In the genomic region with DNA sequence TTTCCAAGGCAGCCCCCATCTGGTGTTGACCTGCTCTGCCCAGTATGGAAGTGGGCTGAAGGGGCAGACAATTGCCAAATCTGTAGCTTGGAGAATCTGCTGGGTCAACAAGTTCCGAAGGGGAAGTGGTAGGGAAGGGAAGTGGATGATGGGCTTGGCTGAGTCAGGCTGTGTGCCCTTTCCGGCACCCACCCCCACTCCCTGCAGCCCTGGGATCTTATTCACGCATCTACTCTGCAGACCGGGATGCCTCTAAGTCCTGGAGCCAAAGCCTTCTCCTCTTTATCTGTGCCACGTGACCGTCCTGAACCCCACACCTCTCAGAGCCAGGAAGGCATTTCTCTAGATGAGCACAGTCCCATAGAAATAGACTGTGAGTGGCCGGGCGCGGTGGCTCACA, we compare ENCODE assay signal across 16 cellular contexts. TPM values are rescaled to one million over a fixed set of nuclear protein-coding genes. Genes with fewer than 3 reads are reported as not detected.
DNase-seq lines count a peak whose midpoint lies in the region; ATAC-seq and TF ChIP-seq lines count a peak whose summit lies in the region.
"Had no signal": no experiment of that assay in that cellular context is flagged by ENCODE, and none has a peak within 500 bp of the region (broad histone marks: within the 10 kb centered on the region; RNA-seq: fewer than 3 reads in every experiment).

No MANE protein-coding gene starts in this region.

- no peak overlapping the region for H3K27ac ChIP-seq in GM23338 (ENCODE audit: low read depth)
- H3K27ac ChIP-seq in CD8-positive, alpha-beta memory T cell (ENCODE audit: low read depth, low read length), result no peak overlapping the region
- no peak overlapping the region for H3K27ac ChIP-seq in prostate gland
- H3K27ac ChIP-seq: SJCRH30 had no signal

- no peaks in the 10 kb centered on the region for H3K79me2 ChIP-seq in GM23338 (replicated peaks; ENCODE audit: insufficient read depth)

- no peaks in the 10 kb centered on the region for H3K9me2 ChIP-seq in GM23338 (ENCODE audit: insufficient read depth)

- H3F3A ChIP-seq in GM23338 (replicated peaks; ENCODE audit: low read depth), result no peaks in the 10 kb centered on the region; the same call in 1 of the 2 replicates

- H3K36me3 Mint-ChIP-seq in GM23338 (ENCODE audit: low read depth) (no peaks in the 10 kb centered on the region; the same call in 2 of the 3 replicates), T-helper 17 cell (ENCODE audit: low read depth) (no peaks in the 10 kb centered on the region)
- H3K36me3 Mint-ChIP-seq in CD8-positive, alpha-beta memory T cell, result no peaks in the 10 kb centered on the region
- H3K36me3 Mint-ChIP-seq: CD4-positive, CD25-positive, alpha-beta regulatory T cell had no signal

- H3K4me1 Mint-ChIP-seq in GM23338 (no peaks in the 10 kb centered on the region), T-helper 17 cell (peaks cover 2% of the 10 kb centered on the region)
- no peaks in the 10 kb centered on the region for H3K4me1 Mint-ChIP-seq in CD8-positive, alpha-beta memory T cell
- H3K4me1 Mint-ChIP-seq: CD4-positive, CD25-positive, alpha-beta regulatory T cell had no signal

- WGBS in prostate gland, result 53% methylated on average over 9 of the region's 9 CpGs

- H3K4me1 ChIP-seq in GM23338 (ENCODE audit: insufficient read depth) (no peaks in the 10 kb centered on the region), prostate gland (replicated peaks) (no peaks in the 10 kb centered on the region)
- no peaks in the 10 kb centered on the region for H3K4me1 ChIP-seq in CD8-positive, alpha-beta memory T cell (ENCODE audit: insufficient read depth, low read length)
- H3K4me1 ChIP-seq: SJCRH30 had no signal

- no peaks in the 10 kb centered on the region; the same call in 2 of the 3 replicates for H3K9me3 Mint-ChIP-seq in GM23338
- peaks cover 0 to 1% (median 0%) of the 10 kb centered on the region in 5 donors for H3K9me3 Mint-ChIP-seq in CD8-positive, alpha-beta memory T cell

- ATAC-seq in GM23338 (peak; percentile 27; the same call in 2 of the 3 replicates), T-helper 17 cell (peak; percentile 32), left ventricle myocardium superior (peak; percentile 89), sciatic nerve (peak; percentile 87), HG03460 (IDR thresholded peaks at IDR 0.05; ENCODE audit: unreplicated experiment) (no peak)

- intact Hi-C loops in left ventricle myocardium superior (cut with micrococcal nuclease) (no loop called here), sciatic nerve (cut with DNase I) (no loop called here), prostate gland (cut with DNase I) (no loop called here)

- H3K4me3 Mint-ChIP-seq in GM23338, result no peak overlapping the region
- no peak overlapping the region for H3K4me3 Mint-ChIP-seq in T-helper 17 cell
- H3K4me3 Mint-ChIP-seq in CD8-positive, alpha-beta memory T cell, result no peak overlapping the region
- H3K4me3 Mint-ChIP-seq: CD4-positive, CD25-positive, alpha-beta regulatory T cell had no signal

- no peak overlapping the region for H3K4me2 ChIP-seq in GM23338

- no peak overlapping the region for H3K4me3 ChIP-seq in GM23338
- no peak overlapping the region for H3K4me3 ChIP-seq in CD8-positive, alpha-beta memory T cell (ENCODE audit: low read length)
- no peak overlapping the region for H3K4me3 ChIP-seq in prostate gland
- H3K4me3 ChIP-seq: SJCRH30 had no signal

- no peak for DNase-seq in GM23338 (ENCODE audit: low spot score)
- no peak for DNase-seq in T-helper 17 cell
- no peak for DNase-seq in left ventricle myocardium superior
- DNase-seq in sciatic nerve (ENCODE audit: low spot score), result no peak
- no peak for DNase-seq in NCI-H1930 (lab: John Stamatoyannopoulos, UW)
- no peak for DNase-seq in CD8-positive, alpha-beta memory T cell
- DNase-seq in prostate gland (ENCODE audit: low spot score), result no peak
- DNase-seq: activated CD4-positive, alpha-beta T cell treated with anti-CD3 and anti-CD28 coated beads for 4 hours; CD4-positive, CD25-positive, alpha-beta regulatory T cell; HCEC 1CT; kidney glomerular epithelial cell; NCI-H524; SJCRH30; trophoblast cell had no signal

- H2AFZ ChIP-seq in GM23338, result peak overlapping the region; percentile 59; the same call in 1 of the 2 replicates

- no peak for TF ChIP-seq CTCF in GM23338 (conservative IDR thresholded peaks at IDR 0.05; ENCODE audit: low read depth in 2 of 2)
- no peak for TF ChIP-seq CTCF in prostate gland (IDR thresholded peaks at IDR 0.05)

- CTCF ChIA-PET in CD8-positive, alpha-beta memory T cell (lab: Charles Lee), result no interaction called here

- POLR2A ChIA-PET in CD8-positive, alpha-beta memory T cell (lab: Charles Lee), result no interaction called here

- no peaks in the 10 kb centered on the region for H3K36me3 ChIP-seq in GM23338 (ENCODE audit: insufficient read depth)
- no peaks in the 10 kb centered on the region for H3K36me3 ChIP-seq in CD8-positive, alpha-beta memory T cell (ENCODE audit: insufficient read depth, low read length)
- H3K36me3 ChIP-seq in prostate gland, result no peaks in the 10 kb centered on the region
- H3K36me3 ChIP-seq: SJCRH30 had no signal

- H3K27me3 Mint-ChIP-seq in GM23338 (ENCODE audit: insufficient read depth, low read depth, poor library complexity) (peaks cover 6% of the 10 kb centered on the region), T-helper 17 cell (peaks cover 22% of the 10 kb centered on the region)
- peaks cover 18 to 47% of the 10 kb centered on the region in 2 donors for H3K27me3 Mint-ChIP-seq in CD8-positive, alpha-beta memory T cell

- H4K20me1 ChIP-seq in GM23338 (replicated peaks; ENCODE audit: insufficient read depth), result no peaks in the 10 kb centered on the region

- H3K27ac Mint-ChIP-seq in GM23338 (no peak overlapping the region), T-helper 17 cell (no peak overlapping the region)
- no peak overlapping the region for H3K27ac Mint-ChIP-seq in CD8-positive, alpha-beta memory T cell
- H3K27ac Mint-ChIP-seq: CD4-positive, CD25-positive, alpha-beta regulatory T cell had no signal

- no peaks in the 10 kb centered on the region for H3K9me3 ChIP-seq in T-helper 17 cell (ENCODE audit: control insufficient read depth, low read length, poor library complexity, severe bottlenecking)
- H3K9me3 ChIP-seq in CD8-positive, alpha-beta memory T cell (ENCODE audit: low read length), result no peaks in the 10 kb centered on the region
- H3K9me3 ChIP-seq in prostate gland, result no peaks in the 10 kb centered on the region
- H3K9me3 ChIP-seq: SJCRH30 had no signal

- H3K27me3 ChIP-seq in GM23338 (ENCODE audit: insufficient read depth), result no peaks in the 10 kb centered on the region
- H3K27me3 ChIP-seq in CD8-positive, alpha-beta memory T cell (ENCODE audit: insufficient read depth, low read length, poor library complexity, severe bottlenecking), result no peaks in the 10 kb centered on the region
- H3K27me3 ChIP-seq in prostate gland (replicated peaks; ENCODE audit: insufficient read depth), result no peaks in the 10 kb centered on the region
- H3K27me3 ChIP-seq: SJCRH30 had no signal

- no peak for TF ChIP-seq POLR2A in prostate gland (IDR thresholded peaks at IDR 0.05)

RNA-seq across cellular contexts. Expression of a gene that starts 7.5 kb away (rescaled TPM):
- total RNA-seq in GM23338 (2014; rRNA removed; shearing (Covaris generic)), result 0.28 TPM in 1 of 2 replicates, not detected in the other
- polyA plus RNA-seq in GM23338 (2016; fragmentation: Nextera tagmentation; extraction: Ambion mirVana), result not detected in 2 replicates
- total RNA-seq in T-helper 17 cell, result 1 to 10 TPM in 1 of 2 donors, under 1 TPM in 1; 0.70 to 1.4 TPM
- 0.42 TPM for total RNA-seq in left ventricle myocardium superior
- 6.1 TPM for total RNA-seq in sciatic nerve
- under 1 TPM; 0.07 to 0.22 TPM for total RNA-seq in CD8-positive, alpha-beta memory T cell
- polyA plus RNA-seq in CD8-positive, alpha-beta memory T cell, result 0.06 TPM
- total RNA-seq in prostate gland, result 1 to 10 TPM in 1 of 2 donors, not detected in 1; 1.9 TPM
- total RNA-seq: SJCRH30 had no signal

RNA-seq across cellular contexts. Expression of a gene that starts 14.8 kb away (rescaled TPM):
- 0.58 TPM in 1 of 2 replicates, not detected in the other for total RNA-seq in GM23338 (2014; rRNA removed; shearing (Covaris generic))
- polyA plus RNA-seq in GM23338 (2016; fragmentation: Nextera tagmentation; extraction: Ambion mirVana), result 0.08 TPM in 1 of 2 replicates, not detected in the other
- total RNA-seq in T-helper 17 cell, result 10 to 100 TPM in 1 of 2 donors, 1 to 10 TPM in 1; 2.2 to 11.3 TPM
- total RNA-seq in left ventricle myocardium superior, result 5.3 TPM
- 33.3 TPM for total RNA-seq in sciatic nerve
- 1 to 10 TPM; 1.3 to 1.8 TPM for total RNA-seq in CD8-positive, alpha-beta memory T cell
- polyA plus RNA-seq in CD8-positive, alpha-beta memory T cell, result not detected
- 1 to 10 TPM; 1.6 to 4.6 TPM for total RNA-seq in prostate gland
- total RNA-seq: pulmonary artery endothelial cell, SJCRH30 had no signal

RNA-seq across cellular contexts. Expression of a gene that starts 24.6 kb away (rescaled TPM):
- total RNA-seq in GM23338 (2014; rRNA removed; shearing (Covaris generic)), result 42.8 and 50.1 TPM in 2 replicates
- 16.3 and 16.7 TPM in 2 replicates for polyA plus RNA-seq in GM23338 (2016; fragmentation: Nextera tagmentation; extraction: Ambion mirVana)
- 10 to 100 TPM in 1 of 2 donors, 1 to 10 TPM in 1; 9.1 to 11.2 TPM for total RNA-seq in T-helper 17 cell
- total RNA-seq in left ventricle myocardium superior, result 7.3 TPM
- total RNA-seq in sciatic nerve, result 15.2 TPM
- total RNA-seq in CD8-positive, alpha-beta memory T cell, result 10 to 100 TPM; 23.2 to 24.5 TPM
- 7.7 TPM for polyA plus RNA-seq in CD8-positive, alpha-beta memory T cell
- total RNA-seq in prostate gland, result 10 to 100 TPM; 15.5 to 41.8 TPM

RNA-seq across cellular contexts. Expression of a gene that starts 49.8 kb away (rescaled TPM):
- total RNA-seq in GM23338 (2014; rRNA removed; shearing (Covaris generic)), result 1.7 and 2.9 TPM in 2 replicates
- 10.2 and 12.7 TPM in 2 replicates for polyA plus RNA-seq in GM23338 (2016; fragmentation: Nextera tagmentation; extraction: Ambion mirVana)
- total RNA-seq in T-helper 17 cell (1 to 10 TPM; 9.2 to 9.9 TPM), left ventricle myocardium superior (12.7 TPM), sciatic nerve (28.2 TPM), prostate gland (10 to 100 TPM; 11.4 to 30.2 TPM)
- total RNA-seq in CD8-positive, alpha-beta memory T cell, result 1 to 10 TPM; 7.3 to 9.3 TPM
- 2.3 TPM for polyA plus RNA-seq in CD8-positive, alpha-beta memory T cell
